Comparison of ENCODE assay signal across 34 cellular contexts in the genomic region with DNA sequence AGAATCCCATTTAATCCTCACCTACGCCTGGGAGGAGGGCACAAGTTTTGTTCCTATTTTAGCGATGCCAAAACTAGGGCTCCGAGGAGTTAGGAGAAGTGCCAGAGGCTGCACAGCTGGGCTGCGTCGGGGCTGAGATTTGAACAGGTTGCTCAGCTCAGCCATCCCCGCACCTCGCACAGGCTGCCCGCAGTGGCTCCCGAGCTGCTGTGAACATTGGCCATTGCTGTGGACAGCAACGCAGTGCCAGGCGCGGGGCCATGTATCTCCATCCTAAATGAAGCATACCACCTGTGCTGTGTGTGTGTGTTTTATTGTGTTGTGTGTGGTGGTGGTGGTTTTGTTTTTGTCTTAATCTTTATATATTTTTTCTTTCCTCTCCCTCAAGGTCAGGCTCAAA. TPM values are rescaled to one million over a fixed set of nuclear protein-coding genes. Genes with fewer than 3 reads are reported as not detected.
"Had no signal": no experiment of that assay in that cellular context is flagged by ENCODE, and none has a peak within 500 bp of the region (broad histone marks: within the 10 kb centered on the region; RNA-seq: fewer than 3 reads in every experiment).

No MANE protein-coding gene starts in this region.

- H3K27ac Mint-ChIP-seq: activated CD4-positive, alpha-beta memory T cell treated with anti-CD3 and anti-CD28 coated beads for 36 hours; activated CD4-positive, alpha-beta T cell treated with anti-CD3 and anti-CD28 coated beads for 36 hours; activated CD4-positive, alpha-beta T cell treated with anti-CD3 and anti-CD28 coated beads, Interleukin-2, amount 10 ng/mL, durations not matched to agents 24 days and 14 days; activated CD8-positive, alpha-beta memory T cell treated with anti-CD3 and anti-CD28 coated beads, Interleukin-2, amount 10 ng/mL, durations not matched to agents 7 days and 5 days; activated CD8-positive, alpha-beta T cell treated with anti-CD3 and anti-CD28 coated beads, Interleukin-2, amount 10 ng/mL, durations not matched to agents 7 days and 5 days; activated naive CD8-positive, alpha-beta T cell; activated T-helper 1 cell treated with anti-CD3 and anti-CD28 coated beads, Interleukin-12 subunit alpha, Interleukin-12 subunit beta, Interleukin-2, Interleukin-4 antibody, amounts not matched to agents 30 ng/mL and 10 ng/mL and 1 ng/mL, durations not matched to agents 14 hours and 24 hours and 36 hours; effector memory CD8-positive, alpha-beta T cell had no signal

- H3K9me3 ChIP-seq: esophagus muscularis mucosa, gastrocnemius medialis, heart left ventricle had no signal

- DNase-seq: activated CD4-positive, alpha-beta memory T cell treated with anti-CD3 and anti-CD28 coated beads for 36 hours; activated CD4-positive, alpha-beta T cell treated with anti-CD3 and anti-CD28 coated beads for 36 hours; activated CD4-positive, alpha-beta T cell treated with anti-CD3 and anti-CD28 coated beads, Interleukin-2, amount 10 ng/mL, durations not matched to agents 24 days and 14 days; activated CD4-positive, CD25-positive, alpha-beta regulatory T cell; activated CD4-positive, CD25-positive, alpha-beta regulatory T cell treated with anti-CD3 and anti-CD28 coated beads, Interleukin-2, amount 50 U/mL, for 72 hours; activated CD8-positive, alpha-beta memory T cell treated with anti-CD3 and anti-CD28 coated beads, Interleukin-2, amount 10 ng/mL, durations not matched to agents 7 days and 5 days; activated CD8-positive, alpha-beta memory T cell treated with anti-CD3 and anti-CD28 coated beads, Interleukin-2, amount 50 U/mL, for 4 hours; activated CD8-positive, alpha-beta T cell treated with anti-CD3 and anti-CD28 coated beads, Interleukin-2, amount 10 ng/mL, durations not matched to agents 7 days and 5 days; activated gamma-delta T cell; activated naive CD4-positive, alpha-beta T cell treated with anti-CD3 and anti-CD28 coated beads, Interleukin-2, amount 50 U/mL, for 16 hours; activated naive CD4-positive, alpha-beta T cell treated with Interleukin-2 at 50 U/mL for 16 hours; activated T-cell treated with anti-CD3 and anti-CD28 coated beads, Interleukin-2, amount 50 U/mL, for 1 hour; activated T-cell treated with anti-CD3 and anti-CD28 coated beads, Interleukin-2, amount 50 U/mL, for 48 hours; amniotic stem cell; anterior cingulate cortex; brain microvascular endothelial cell; caudate nucleus; cortex of kidney; dermis blood vessel endothelial cell; effector CD4-positive, alpha-beta T cell; effector memory CD8-positive, alpha-beta T cell; erythroblast; foreskin keratinocyte; gastrocnemius medialis; glutamatergic neuron; T-helper 2 cell had no signal

- ATAC-seq: activated CD4-positive, alpha-beta T cell treated with anti-CD3 and anti-CD28 coated beads for 36 hours; activated CD8-positive, alpha-beta memory T cell treated with anti-CD3 and anti-CD28 coated beads, Interleukin-2, amount 10 ng/mL, durations not matched to agents 7 days and 5 days; activated CD8-positive, alpha-beta T cell treated with anti-CD3 and anti-CD28 coated beads, Interleukin-2, amount 10 ng/mL, durations not matched to agents 7 days and 5 days; effector memory CD8-positive, alpha-beta T cell; foreskin keratinocyte; gastrocnemius medialis; heart left ventricle had no signal

- H3K27ac ChIP-seq: brain microvascular endothelial cell, esophagus muscularis mucosa, foreskin keratinocyte, gastrocnemius medialis, heart left ventricle had no signal

- H3K36me3 ChIP-seq: brain microvascular endothelial cell, esophagus muscularis mucosa, gastrocnemius medialis, heart left ventricle had no signal

- H3K9me3 Mint-ChIP-seq: activated CD4-positive, alpha-beta memory T cell treated with anti-CD3 and anti-CD28 coated beads for 36 hours; activated CD4-positive, alpha-beta T cell treated with anti-CD3 and anti-CD28 coated beads, Interleukin-2, amount 10 ng/mL, durations not matched to agents 24 days and 14 days; activated T-helper 1 cell treated with anti-CD3 and anti-CD28 coated beads, Interleukin-12 subunit alpha, Interleukin-12 subunit beta, Interleukin-2, Interleukin-4 antibody, amounts not matched to agents 30 ng/mL and 10 ng/mL and 1 ng/mL, durations not matched to agents 14 hours and 24 hours and 36 hours; effector memory CD8-positive, alpha-beta T cell had no signal

- FAIRE-seq: astrocyte, bronchial epithelial cell, colon had no signal

- H3K27me3 ChIP-seq: heart left ventricle had no signal

- H3K4me1 Mint-ChIP-seq: activated CD4-positive, alpha-beta T cell treated with anti-CD3 and anti-CD28 coated beads, Interleukin-2, amount 10 ng/mL, durations not matched to agents 24 days and 14 days had no signal

- H3K4me3 ChIP-seq: esophagus muscularis mucosa, gastrocnemius medialis, heart left ventricle had no signal

- H3K36me3 Mint-ChIP-seq: activated CD4-positive, alpha-beta memory T cell treated with anti-CD3 and anti-CD28 coated beads for 36 hours; activated CD8-positive, alpha-beta memory T cell treated with anti-CD3 and anti-CD28 coated beads, Interleukin-2, amount 10 ng/mL, durations not matched to agents 7 days and 5 days; activated naive CD8-positive, alpha-beta T cell had no signal

- H3K4me3 Mint-ChIP-seq: activated CD4-positive, alpha-beta memory T cell treated with anti-CD3 and anti-CD28 coated beads for 36 hours; activated CD4-positive, alpha-beta T cell treated with anti-CD3 and anti-CD28 coated beads for 36 hours; activated CD4-positive, alpha-beta T cell treated with anti-CD3 and anti-CD28 coated beads, Interleukin-2, amount 10 ng/mL, durations not matched to agents 24 days and 14 days; activated CD8-positive, alpha-beta memory T cell treated with anti-CD3 and anti-CD28 coated beads, Interleukin-2, amount 10 ng/mL, durations not matched to agents 7 days and 5 days; activated CD8-positive, alpha-beta T cell treated with anti-CD3 and anti-CD28 coated beads, Interleukin-2, amount 10 ng/mL, durations not matched to agents 7 days and 5 days; activated naive CD8-positive, alpha-beta T cell; activated T-helper 1 cell treated with anti-CD3 and anti-CD28 coated beads, Interleukin-12 subunit alpha, Interleukin-12 subunit beta, Interleukin-2, Interleukin-4 antibody, amounts not matched to agents 30 ng/mL and 10 ng/mL and 1 ng/mL, durations not matched to agents 14 hours and 24 hours and 36 hours; effector memory CD8-positive, alpha-beta T cell had no signal

- H3K4me1 ChIP-seq: esophagus muscularis mucosa, foreskin keratinocyte, gastrocnemius medialis, heart left ventricle had no signal

RNA-seq across cellular contexts. Expression of a gene that starts 52.0 kb away (rescaled TPM):
- total RNA-seq: activated CD4-positive, alpha-beta T cell treated with anti-CD3 and anti-CD28 coated beads, Interleukin-2, amount 10 ng/mL, durations not matched to agents 24 days and 14 days; activated T-helper 1 cell treated with anti-CD3 and anti-CD28 coated beads, Interleukin-12 subunit alpha, Interleukin-12 subunit beta, Interleukin-2, Interleukin-4 antibody, amounts not matched to agents 30 ng/mL and 10 ng/mL and 1 ng/mL, durations not matched to agents 14 hours and 24 hours and 36 hours; bronchial epithelial cell; dermis blood vessel endothelial cell; gastrocnemius medialis; T-helper 1 cell treated with Interleukin-12 subunit alpha and Interleukin-12 subunit beta and Interleukin-4 antibody, amounts not matched to agents 30 ng/mL and 1 ng/mL, for 36 hours had no signal
- polyA plus RNA-seq: heart left ventricle had no signal
